9 cellular contexts compared by ENCODE assay signal in genomic region chr21:45517249-45518065, GRCh38. TPM values are rescaled to one million over a fixed set of nuclear protein-coding genes. Genes with fewer than 3 reads are reported as not detected.
DNase-seq lines count a peak whose midpoint lies in the region; ATAC-seq and TF ChIP-seq lines count a peak whose summit lies in the region.
"Had no signal": no experiment of that assay in that cellular context is flagged by ENCODE, and none has a peak within 500 bp of the region (broad histone marks: within the 10 kb centered on the region; RNA-seq: fewer than 3 reads in every experiment).

No MANE protein-coding gene starts in this region.

- H3K4me3 ChIP-seq in AG10803 (ENCODE audit: low read length) (no peak overlapping the region), BE2C (ENCODE audit: low read depth, low read length) (no peak overlapping the region)

- peaks cover 62% of the 10 kb centered on the region for H3K36me3 Mint-ChIP-seq in activated CD4-positive, alpha-beta memory T cell treated with anti-CD3 and anti-CD28 coated beads for 36 hours
- peaks cover 55% of the 10 kb centered on the region for H3K36me3 Mint-ChIP-seq in mesothelial cell of epicardium

- POLR2A ChIA-PET in activated CD4-positive, alpha-beta memory T cell treated with anti-CD3 and anti-CD28 coated beads for 36 hours (lab: Charles Lee): no interaction called here

- H3K4me1 ChIP-seq in BE2C: no peaks in the 10 kb centered on the region

- peaks cover 14% of the 10 kb centered on the region for H3K4me1 Mint-ChIP-seq in activated CD4-positive, alpha-beta memory T cell treated with anti-CD3 and anti-CD28 coated beads for 36 hours (ENCODE audit: low read depth)
- peaks cover 8% of the 10 kb centered on the region for H3K4me1 Mint-ChIP-seq in mesothelial cell of epicardium

- intact Hi-C loops in activated CD4-positive, alpha-beta memory T cell treated with anti-CD3 and anti-CD28 coated beads for 36 hours (cut with micrococcal nuclease): loop anchor here (2.0 kb wide), 1 partner anchor 33 kb away; no protein-coding TSS in a partner anchor
- intact Hi-C loops in left cardiac atrium (cut with DNase I): no loop called here

- H3K27ac Mint-ChIP-seq in activated CD4-positive, alpha-beta memory T cell treated with anti-CD3 and anti-CD28 coated beads for 36 hours: peak overlapping the region; percentile 80
- H3K27ac Mint-ChIP-seq in mesothelial cell of epicardium: no peak overlapping the region

- peak overlapping the region; percentile 35 for H3K4me3 Mint-ChIP-seq in activated CD4-positive, alpha-beta memory T cell treated with anti-CD3 and anti-CD28 coated beads for 36 hours
- no peak overlapping the region for H3K4me3 Mint-ChIP-seq in mesothelial cell of epicardium

- H3K36me3 ChIP-seq in BE2C: peaks cover 79% of the 10 kb centered on the region

- H3K27me3 Mint-ChIP-seq in activated CD4-positive, alpha-beta memory T cell treated with anti-CD3 and anti-CD28 coated beads for 36 hours: no peaks in the 10 kb centered on the region
- no peaks in the 10 kb centered on the region for H3K27me3 Mint-ChIP-seq in mesothelial cell of epicardium (ENCODE audit: low read depth)

- CTCF ChIA-PET in activated CD4-positive, alpha-beta memory T cell treated with anti-CD3 and anti-CD28 coated beads for 36 hours (lab: Charles Lee): no interaction called here

- TF ChIP-seq CTCF in AG10803 (conservative IDR thresholded peaks at IDR 0.05; ENCODE audit: low read length) (no peak), mesothelial cell of epicardium (IDR thresholded peaks at IDR 0.05; ENCODE audit: unreplicated experiment) (no peak), BE2C (IDR thresholded peaks at IDR 0.05; ENCODE audit: low read depth, low read length) (no peak)

- peak; percentile 29 for DNase-seq in AG10803 (ENCODE audit: low read depth)
- peak; percentile 55 for DNase-seq in GM19240 (ENCODE audit: insufficient read length, low spot score)
- peak; percentile 57 for DNase-seq in activated CD4-positive, alpha-beta memory T cell treated with anti-CD3 and anti-CD28 coated beads for 36 hours
- peak; percentile 16 for DNase-seq in left cardiac atrium
- DNase-seq in mesothelial cell of epicardium (ENCODE audit: low spot score in 2 of 2, unreplicated experiment in 2 of 2): no peak
- DNase-seq in BE2C: no peak
- DNase-seq: stimulated activated naive CD4-positive, alpha-beta T cell treated with Interleukin-2 at 50 U/mL for 16 hours had no signal

- peaks cover 46% of the 10 kb centered on the region for H3K9me3 Mint-ChIP-seq in activated CD4-positive, alpha-beta memory T cell treated with anti-CD3 and anti-CD28 coated beads for 36 hours
- H3K9me3 Mint-ChIP-seq in mesothelial cell of epicardium: peaks cover 44% of the 10 kb centered on the region

- no peaks in the 10 kb centered on the region for H3K27me3 ChIP-seq in BE2C

- H3K9me3 ChIP-seq in BE2C: peaks cover 4% of the 10 kb centered on the region; the same call in 1 of the 2 replicates

- ATAC-seq in left cardiac atrium: no peak
- ATAC-seq in HG03280 (IDR thresholded peaks at IDR 0.05; ENCODE audit: unreplicated experiment): no peak
- no peak for ATAC-seq in HG02852 (IDR thresholded peaks at IDR 0.05; ENCODE audit: unreplicated experiment)

RNA-seq across cellular contexts. Expression of gene SLC19A1, which starts 24.8 kb away (rescaled TPM):
- total RNA-seq in activated CD4-positive, alpha-beta memory T cell treated with anti-CD3 and anti-CD28 coated beads for 36 hours: 10 to 100 TPM; 29.2 to 30.3 TPM
- 1 to 10 TPM; 5.4 to 8.6 TPM for total RNA-seq in left cardiac atrium
- 32.6 to 36.8 TPM (median 33.0 TPM) in 3 replicates for total RNA-seq in mesothelial cell of epicardium
- polyA plus RNA-seq in BE2C (2012; ENCODE audit: insufficient read depth, insufficient read length, low read depth): 63.1 TPM

Comparison
In these comparisons a context has a peak if more than half of its experiments do, and no peak if none do; other contexts are left out.
1. DNase-seq: peak in AG10803 (single experiment), GM19240 (single experiment), activated CD4-positive, alpha-beta memory T cell treated with anti-CD3 and anti-CD28 coated beads for 36 hours (single experiment) and left cardiac atrium (single experiment); none in mesothelial cell of epicardium (0 of 2) and BE2C (single experiment).